ENCODE assay signal across 2 cellular contexts in genomic region chr2:96501471-96501874, GRCh38.
TF ChIP-seq lines count a peak whose summit lies in the region.

No MANE protein-coding gene starts in this region.

TF ChIP-seq in H1, 55 proteins besides CTCF, POLR2A, EP300 and RAD21 (continued from another document):
- TF ChIP-seq ATF2 (IDR thresholded peaks at IDR 0.05; ENCODE audit: low read length) (no peak), RBBP5 (IDR thresholded peaks at IDR 0.05; ENCODE audit: borderline replicate concordance, low read depth, low read length) (no peak), TCF12 (IDR thresholded peaks at IDR 0.05; ENCODE audit: low read depth, low read length) (no peak), POU5F1 (IDR thresholded peaks at IDR 0.05; ENCODE audit: low read depth, low read length) (no peak), SP2 (IDR thresholded peaks at IDR 0.05; ENCODE audit: low read length) (no peak), NRF1 (IDR thresholded peaks at IDR 0.05; ENCODE audit: low read depth, low read length) (no peak), E2F6 (IDR thresholded peaks at IDR 0.05) (no peak), NANOG (IDR thresholded peaks at IDR 0.05; ENCODE audit: insufficient read depth, low read depth, low read length, poor library complexity, severe bottlenecking) (no peak), MAX (IDR thresholded peaks at IDR 0.05) (no peak)

TF ChIP-seq in HEK293T, 16 proteins besides CTCF, POLR2A, EP300 and RAD21 (continued from another document):
- TF ChIP-seq HDGF (IDR thresholded peaks at IDR 0.05; ENCODE audit: borderline replicate concordance) (no peak), ELF4 (IDR thresholded peaks at IDR 0.05) (no peak), PKNOX1 (IDR thresholded peaks at IDR 0.05) (no peak), SUZ12 (IDR thresholded peaks at IDR 0.05) (no peak), TARDBP (IDR thresholded peaks at IDR 0.05) (no peak), FOXK2 (IDR thresholded peaks at IDR 0.05) (no peak), ARNT (IDR thresholded peaks at IDR 0.05) (no peak)
